In genomic region chr11:33376331-33377099, GRCh38 we compare ENCODE assay signal across 9 cellular contexts. TPM values are rescaled to one million over a fixed set of nuclear protein-coding genes. Genes with fewer than 3 reads are reported as not detected.
A peak's percentile ranks its signal among the peaks of the same experiment; 100 is the strongest.
DNase-seq lines count a peak whose midpoint lies in the region; ATAC-seq, FAIRE-seq and TF ChIP-seq lines count a peak whose summit lies in the region.
"Had no signal": no experiment of that assay in that cellular context is flagged by ENCODE, and none has a peak within 500 bp of the region (broad histone marks: within the 10 kb centered on the region; RNA-seq: fewer than 3 reads in every experiment).

No MANE protein-coding gene starts in this region.

- H3K27me3 Mint-ChIP-seq in astrocyte (ENCODE audit: low read depth, unreplicated experiment) = no peaks in the 10 kb centered on the region

- H3K27me3 ChIP-seq in BLaER1 = peaks cover 68% of the 10 kb centered on the region
- no peaks in the 10 kb centered on the region; the same call in 1 of the 2 replicates for H3K27me3 ChIP-seq in HCT116 (ENCODE audit: insufficient read depth, low read length)
- no peaks in the 10 kb centered on the region for H3K27me3 ChIP-seq in astrocyte (ENCODE audit: insufficient read depth, low read length)
- H3K27me3 ChIP-seq in left lung = peaks cover 27 to 78% of the 10 kb centered on the region in 2 donors
- H3K27me3 ChIP-seq in vagina = no peaks in the 10 kb centered on the region

- no peak for TF ChIP-seq POLR2A in HCT116 (IDR thresholded peaks at IDR 0.05; ENCODE audit: borderline replicate concordance, extremely low read depth, insufficient read depth, insufficient read length)
- no peak for TF ChIP-seq POLR2A in vagina (IDR thresholded peaks at IDR 0.05)

- H3K9me3 ChIP-seq in BLaER1 = peaks cover 18% of the 10 kb centered on the region
- no peaks in the 10 kb centered on the region for H3K9me3 ChIP-seq in HCT116 (ENCODE audit: control insufficient read depth in 1 of 2, insufficient read depth in 1 of 2, low read depth in 1 of 2, low read length in 2 of 2)
- H3K9me3 ChIP-seq in astrocyte (ENCODE audit: insufficient read depth, low read depth, low read length) = no peaks in the 10 kb centered on the region
- no peaks in the 10 kb centered on the region for H3K9me3 ChIP-seq in left lung
- H3K9me3 ChIP-seq in vagina = no peaks in the 10 kb centered on the region
- H3K9me3 ChIP-seq: HAP-1 had no signal

- H2AFZ ChIP-seq in HCT116 (ENCODE audit: low read depth, low read length, poor library complexity, severe bottlenecking) (no peak overlapping the region), astrocyte (ENCODE audit: low read depth, low read length) (peak overlapping the region; percentile 74)

- H4K20me1 ChIP-seq in BLaER1 (peaks cover 14% of the 10 kb centered on the region), HCT116 (ENCODE audit: insufficient read depth) (no peaks in the 10 kb centered on the region), astrocyte (ENCODE audit: insufficient read depth, low read length) (peaks cover 36% of the 10 kb centered on the region)

- TF ChIP-seq CTCF in HCT116 (IDR thresholded peaks at IDR 0.05 in 2 of 3, conservative IDR thresholded peaks at IDR 0.05 in 1 of 3; ENCODE audit: borderline replicate concordance in 1 of 3, insufficient read depth in 1 of 3, low read depth in 2 of 3, low read length in 2 of 3) (no peak), astrocyte (IDR thresholded peaks at IDR 0.05; ENCODE audit: insufficient read depth, low read depth, low read length) (no peak), left lung (IDR thresholded peaks at IDR 0.05) (no peak), vagina (IDR thresholded peaks at IDR 0.05) (no peak)

- H3K79me2 ChIP-seq in HCT116 (ENCODE audit: insufficient read depth, low read length) (no peaks in the 10 kb centered on the region), astrocyte (ENCODE audit: insufficient read depth, low read length) (peaks cover 64% of the 10 kb centered on the region)

- peaks cover 25% of the 10 kb centered on the region for H3K4me1 Mint-ChIP-seq in astrocyte (ENCODE audit: low read depth, unreplicated experiment)

- peak overlapping the region; percentile 84 for H3K4me3 Mint-ChIP-seq in astrocyte (ENCODE audit: unreplicated experiment)

- no peak overlapping the region for H3K27ac ChIP-seq in BLaER1
- H3K27ac ChIP-seq in HCT116 (ENCODE audit: low read depth, low read length) = no peak overlapping the region; the same call in 1 of the 2 replicates
- H3K27ac ChIP-seq in astrocyte (ENCODE audit: low read depth, low read length) = peak overlapping the region; percentile 13
- no peak overlapping the region for H3K27ac ChIP-seq in left lung
- H3K27ac ChIP-seq in vagina = no peak overlapping the region

- DNase-seq in HCT116 (ENCODE audit: low read depth, low spot score) = no peak
- peak; percentile 8 for DNase-seq in astrocyte (ENCODE audit: low read depth)
- DNase-seq in left lung = peak in 1 of 2 donors; percentile 72
- no peak for DNase-seq in vagina (ENCODE audit: extremely low spot score in 2 of 2)
- DNase-seq in cortex of kidney (lab: John Stamatoyannopoulos, UW) = no peak

- H3K9ac ChIP-seq in BLaER1 = no peak overlapping the region
- no peak overlapping the region for H3K9ac ChIP-seq in HCT116 (ENCODE audit: low read length)
- H3K9ac ChIP-seq in astrocyte (ENCODE audit: low read length) = peak overlapping the region; percentile 81

- no peaks in the 10 kb centered on the region for H3K9me2 ChIP-seq in HCT116 (ENCODE audit: insufficient read depth)

- BruUV-seq in HCT116 (replicated peaks; lab: Mats Ljungman, UMichigan) = no TSS peak

- H3K4me2 ChIP-seq in BLaER1 (peak overlapping the region; percentile 79), HCT116 (ENCODE audit: low read length) (peak overlapping the region; percentile 36; the same call in 1 of the 2 replicates), astrocyte (ENCODE audit: low read length) (peak overlapping the region; percentile 94)

- no peaks in the 10 kb centered on the region for H3K36me3 Mint-ChIP-seq in astrocyte (ENCODE audit: low read depth, unreplicated experiment)

- H3K27ac Mint-ChIP-seq in astrocyte (ENCODE audit: unreplicated experiment) = peak overlapping the region; percentile 29

- no peak for FAIRE-seq in astrocyte (lab: Jason Lieb, UNC)

- H3K36me3 ChIP-seq in BLaER1 = no peaks in the 10 kb centered on the region
- no peaks in the 10 kb centered on the region for H3K36me3 ChIP-seq in HCT116 (ENCODE audit: control insufficient read depth in 1 of 2, insufficient read depth in 2 of 2, low read length in 2 of 2)
- H3K36me3 ChIP-seq in astrocyte (ENCODE audit: insufficient read depth, low read length) = no peaks in the 10 kb centered on the region
- H3K36me3 ChIP-seq in left lung = no peaks in the 10 kb centered on the region
- no peaks in the 10 kb centered on the region for H3K36me3 ChIP-seq in vagina
- H3K36me3 ChIP-seq: HAP-1 had no signal

- ATAC-seq in HCT116 (peak; percentile 56), left lung (peak; percentile 33), HG03457 (IDR thresholded peaks at IDR 0.05; ENCODE audit: unreplicated experiment) (no peak), GM21786 (IDR thresholded peaks at IDR 0.05; ENCODE audit: unreplicated experiment) (no peak)

- peak overlapping the region; percentile 66 for H3K4me3 ChIP-seq in BLaER1
- H3K4me3 ChIP-seq in HCT116 (replicated peaks in 1 of 2; ENCODE audit: low read depth in 1 of 2, low read length in 2 of 2) = peak overlapping the region in 1 of 2 experiments; percentile 29; a peak in 1 of 4 replicates
- peak overlapping the region; percentile 86 for H3K4me3 ChIP-seq in astrocyte (ENCODE audit: insufficient read depth, low read depth, low read length)
- peak overlapping the region in 1 of 2 donors; percentile 27 for H3K4me3 ChIP-seq in left lung
- peak overlapping the region; percentile 25 to 47 for H3K4me3 ChIP-seq in vagina

- RAD21 ChIA-PET in HCT116 (lab: Charles Lee; ENCODE audit: low non-redundant PET in 1 of 2, low total read pairs in 2 of 2, uncharacterized antibody in 2 of 2, unreplicated experiment in 2 of 2) = no interaction called here

- intact Hi-C loops in HCT116 (cut with micrococcal nuclease) (no loop called here), left lung (cut with DNase I) (no loop called here), vagina (cut with DNase I) (no loop called here)

- H3K4me1 ChIP-seq in BLaER1 (0 out of 2 replicates have a peak, but pooled peaks cover 12% of the 10 kb centered on the region), HCT116 (ENCODE audit: control insufficient read depth in 1 of 2, insufficient read depth in 2 of 2, low read length in 2 of 2) (peaks cover 4 to 21% of the 10 kb centered on the region in 2 experiments), astrocyte (ENCODE audit: insufficient read depth, low read length) (peaks cover 51% of the 10 kb centered on the region), left lung (peaks cover 0 to 17% of the 10 kb centered on the region in 2 donors), vagina (no peaks in the 10 kb centered on the region)
- H3K4me1 ChIP-seq: HAP-1 had no signal

- no peak for TF ChIP-seq RAD21 in HCT116 (IDR thresholded peaks at IDR 0.05; ENCODE audit: low read depth)

- POLR2A ChIA-PET in HCT116 (lab: Charles Lee) = no interaction called here

- no peaks in the 10 kb centered on the region for H3K9me3 Mint-ChIP-seq in astrocyte (ENCODE audit: unreplicated experiment)

- CTCF ChIA-PET in HCT116 (lab: Charles Lee) = no interaction called here

TF ChIP-seq in HCT116, 20 proteins besides CTCF, POLR2A, EP300 and RAD21:
- TF ChIP-seq POLR2AphosphoS5 (IDR thresholded peaks at IDR 0.05; ENCODE audit: low read depth, low read length) = no peak
- no peak for TF ChIP-seq YY1 (IDR thresholded peaks at IDR 0.05; ENCODE audit: extremely low read depth, insufficient replicate concordance, low read depth, low read length)

RNA-seq across cellular contexts. Expression of gene KIAA1549L, which starts 0.6 kb away (rescaled TPM):
- total RNA-seq in HCT116 (2021; ENCODE audit: unreplicated experiment) = 0.30 TPM
- 0.19 and 0.29 TPM in 2 replicates for polyA plus RNA-seq in HCT116 (2012)
- total RNA-seq in astrocyte = 10.3 TPM in 2 replicates
- under 1 TPM; 0.18 to 0.29 TPM for total RNA-seq in left lung
- 0.25 TPM for total RNA-seq in vagina

Comparison
In these comparisons a context has a peak if more than half of its experiments do, and no peak if none do; other contexts are left out.
1. H3K4me2 ChIP-seq: peak in every context shown above with its lines; median percentile 94 in astrocyte; 79 in BLaER1; 36 in HCT116.
2. ATAC-seq: peak in HCT116 (single experiment) and left lung (single experiment); none in HG03457 (single experiment) and GM21786 (single experiment).